ENCODE assay signal across 29 cellular contexts in the genomic region with DNA sequence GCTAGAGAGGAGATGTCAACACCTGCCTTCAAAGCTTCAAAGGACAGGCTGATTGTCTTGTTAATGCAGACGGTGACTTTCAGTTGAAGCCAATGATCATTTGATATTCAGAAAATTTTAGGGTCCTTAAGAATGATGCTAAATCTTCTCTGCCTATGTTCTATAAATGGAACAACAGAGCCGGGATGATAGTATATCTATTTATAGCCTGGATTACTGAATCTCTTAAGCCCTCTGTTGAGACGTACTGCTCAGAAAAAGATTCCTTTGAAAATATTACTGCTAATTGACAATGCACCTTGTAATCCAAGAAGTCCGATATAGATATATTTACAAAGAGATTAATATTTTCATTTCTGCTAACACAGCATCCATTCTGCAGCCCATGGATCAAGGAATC. TPM values are rescaled to one million over a fixed set of nuclear protein-coding genes. Genes with fewer than 3 reads are reported as not detected.
"Had no signal": no experiment of that assay in that cellular context is flagged by ENCODE, and none has a peak within 500 bp of the region (broad histone marks: within the 10 kb centered on the region; RNA-seq: fewer than 3 reads in every experiment).

No MANE protein-coding gene starts in this region.

- FAIRE-seq: bronchial epithelial cell, TTC549 had no signal

- H3K27ac ChIP-seq: ascending aorta, cardiac muscle cell, VCaP had no signal

- H3K4me3 ChIP-seq: ascending aorta, cardiac muscle cell had no signal

- H3K4me1 ChIP-seq: ascending aorta had no signal

- H3K9me3 ChIP-seq: ascending aorta had no signal

- DNase-seq: activated B cell treated with CpG ODN at 0.5 μM for 24 hours; activated CD4-positive, alpha-beta memory T cell treated with anti-CD3 and anti-CD28 coated beads for 36 hours; activated CD4-positive, alpha-beta T cell treated with anti-CD3 and anti-CD28 coated beads for 4 hours; activated CD4-positive, alpha-beta T cell treated with anti-CD3 and anti-CD28 coated beads, Interleukin-2, amount 10 ng/mL, durations not matched to agents 24 days and 14 days; activated CD4-positive, alpha-beta T cell treated with anti-CD3 and anti-CD28 coated beads, Interleukin-2, amount 50 U/mL, for 1 hour; activated CD4-positive, alpha-beta T cell treated with anti-CD3 and anti-CD28 coated beads, Interleukin-2, amount 50 U/mL, for 4 hours; activated CD4-positive, CD25-positive, alpha-beta regulatory T cell treated with anti-CD3 and anti-CD28 coated beads, Interleukin-2, amount 50 U/mL, for 72 hours; activated CD8-positive, alpha-beta memory T cell treated with anti-CD3 and anti-CD28 coated beads, Interleukin-2, amount 50 U/mL, for 4 hours; activated CD8-positive, alpha-beta T cell treated with anti-CD3 and anti-CD28 coated beads for 36 hours; activated effector memory CD4-positive, alpha-beta T cell treated with Interleukin-2 at 50 U/mL for 16 hours; activated gamma-delta T cell; activated naive CD4-positive, alpha-beta T cell treated with anti-CD3 and anti-CD28 coated beads, Interleukin-2, amount 10 ng/mL, durations not matched to agents 7 days and 5 days; activated naive CD4-positive, alpha-beta T cell treated with Interleukin-2 at 50 U/mL for 16 hours; activated naive CD8-positive, alpha-beta T cell treated with anti-CD3 and anti-CD28 coated beads, Interleukin-2, amount 10 ng/mL, durations not matched to agents 7 days and 5 days; activated naive CD8-positive, alpha-beta T cell treated with anti-CD3 and anti-CD28 coated beads, Interleukin-2, amount 50 U/mL, for 24 hours; activated T-cell treated with anti-CD3 and anti-CD28 coated beads, Interleukin-2, amount 50 U/mL, for 24 hours; activated T-cell treated with anti-CD3 and anti-CD28 coated beads, Interleukin-2, amount 50 U/mL, for 48 hours; amygdala; anterior cingulate cortex; caudate nucleus; cerebellar nuclear complex; T-helper 1 cell; T-helper 2 cell; T-helper 9 cell had no signal

- H3K36me3 ChIP-seq: cardiac muscle cell had no signal

- H3K27me3 ChIP-seq: ascending aorta, cardiac muscle cell had no signal

- ATAC-seq: activated CD8-positive, alpha-beta T cell treated with anti-CD3 and anti-CD28 coated beads for 36 hours; activated naive CD8-positive, alpha-beta T cell treated with anti-CD3 and anti-CD28 coated beads, Interleukin-2, amount 50 U/mL, for 24 hours had no signal

RNA-seq across cellular contexts. Expression of gene UCHL3, which starts 50.8 kb away (rescaled TPM):
- total RNA-seq: ascending aorta had no signal
